In the genomic region with DNA sequence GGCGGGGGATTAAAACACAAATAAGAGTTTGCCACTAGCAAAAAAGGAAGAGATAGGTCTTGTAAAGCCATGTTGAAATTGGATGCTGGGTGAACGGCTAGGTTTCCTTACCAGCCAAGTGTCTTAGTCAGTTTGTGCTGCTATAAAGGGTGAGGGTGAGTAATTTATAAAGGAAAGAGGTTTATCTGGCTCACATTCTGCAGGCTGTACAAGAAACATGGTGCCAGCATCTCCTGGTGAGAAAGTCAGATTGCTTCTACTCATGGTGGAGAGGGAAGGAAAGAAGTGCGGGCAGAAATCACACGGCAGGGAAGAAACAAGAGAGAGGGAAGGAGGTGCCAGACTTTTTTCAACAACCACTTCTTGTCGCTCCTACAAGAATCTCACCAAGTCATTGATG, we compare ENCODE assay signal across 1 cellular context.
TF ChIP-seq lines count a peak whose summit lies in the region.

No MANE protein-coding gene starts in this region.

TF ChIP-seq in H1, 55 proteins besides CTCF, POLR2A, EP300 and RAD21:
- no peak for TF ChIP-seq CHD1 (IDR thresholded peaks at IDR 0.05; ENCODE audit: low read depth, low read length)
- no peak for TF ChIP-seq KDM1A (IDR thresholded peaks at IDR 0.05; ENCODE audit: borderline replicate concordance, low read length)
- TF ChIP-seq KDM5A (IDR thresholded peaks at IDR 0.05; ENCODE audit: low read length), result no peak
